ENCODE assay signal across 21 cellular contexts in genomic region chr10:91759581-91759986, GRCh38.
DNase-seq lines count a peak whose midpoint lies in the region; ATAC-seq and TF ChIP-seq lines count a peak whose summit lies in the region.
"Had no signal": no experiment of that assay in that cellular context is flagged by ENCODE, and none has a peak within 500 bp of the region (broad histone marks: within the 10 kb centered on the region; RNA-seq: fewer than 3 reads in every experiment).

No MANE protein-coding gene starts in this region.

- no peak for TF ChIP-seq CTCF in fibroblast of mammary gland (conservative IDR thresholded peaks at IDR 0.05; ENCODE audit: control insufficient read depth, insufficient read depth, low read depth, low read length)

- no peak overlapping the region for H3K4me3 ChIP-seq in fibroblast of mammary gland (ENCODE audit: control insufficient read depth, low read depth, low read length)
- H3K4me3 ChIP-seq: heart left ventricle, psoas muscle, SK-N-MC, stomach had no signal

- ATAC-seq in GM18520 (IDR thresholded peaks at IDR 0.05; ENCODE audit: unreplicated experiment) (no peak), GM18873 (IDR thresholded peaks at IDR 0.05; ENCODE audit: low FRiP score, unreplicated experiment) (no peak)
- ATAC-seq: heart left ventricle had no signal

- peak; percentile 1 for DNase-seq in DMS 273 (lab: John Stamatoyannopoulos, UW; ENCODE audit: unreplicated experiment)
- DNase-seq in DMS 273 treated with DMSO at 0.1 percent for 48 hours (lab: John Stamatoyannopoulos, UW), result no peak
- DNase-seq in HCEC 1CT, result peak; percentile 77
- peak; percentile 61 for DNase-seq in SW480 (ENCODE audit: low spot score)
- DNase-seq in fibroblast of mammary gland (ENCODE audit: low read depth), result peak; percentile 44
- no peak for DNase-seq in activated CD4-positive, alpha-beta T cell treated with anti-CD3 and anti-CD28 coated beads for 4 hours
- DNase-seq: activated CD4-positive, alpha-beta T cell treated with anti-CD3 and anti-CD28 coated beads, Interleukin-2, amount 50 U/mL, for 48 hours; amygdala; C1 segment of cervical spinal cord; DMS79 treated with DMSO at 0.1 percent for 48 hours; heart left ventricle; islet precursor cell; Kasumi-1; NCI-H187 treated with DMSO at 0.1 percent for 48 hours; NCI-H510A; nephron progenitor cell; psoas muscle; stomach had no signal

Comparison
In these comparisons a context has a peak if more than half of its experiments do, and no peak if none do; other contexts are left out.
1. DNase-seq: peak in DMS 273 (single experiment), HCEC 1CT (single experiment), SW480 (single experiment) and fibroblast of mammary gland (single experiment); none in DMS 273 treated with DMSO at 0.1 percent for 48 hours (single experiment) and activated CD4-positive, alpha-beta T cell treated with anti-CD3 and anti-CD28 coated beads for 4 hours (0 of 2).